Comparison of ENCODE assay signal across 8 cellular contexts in the genomic region with DNA sequence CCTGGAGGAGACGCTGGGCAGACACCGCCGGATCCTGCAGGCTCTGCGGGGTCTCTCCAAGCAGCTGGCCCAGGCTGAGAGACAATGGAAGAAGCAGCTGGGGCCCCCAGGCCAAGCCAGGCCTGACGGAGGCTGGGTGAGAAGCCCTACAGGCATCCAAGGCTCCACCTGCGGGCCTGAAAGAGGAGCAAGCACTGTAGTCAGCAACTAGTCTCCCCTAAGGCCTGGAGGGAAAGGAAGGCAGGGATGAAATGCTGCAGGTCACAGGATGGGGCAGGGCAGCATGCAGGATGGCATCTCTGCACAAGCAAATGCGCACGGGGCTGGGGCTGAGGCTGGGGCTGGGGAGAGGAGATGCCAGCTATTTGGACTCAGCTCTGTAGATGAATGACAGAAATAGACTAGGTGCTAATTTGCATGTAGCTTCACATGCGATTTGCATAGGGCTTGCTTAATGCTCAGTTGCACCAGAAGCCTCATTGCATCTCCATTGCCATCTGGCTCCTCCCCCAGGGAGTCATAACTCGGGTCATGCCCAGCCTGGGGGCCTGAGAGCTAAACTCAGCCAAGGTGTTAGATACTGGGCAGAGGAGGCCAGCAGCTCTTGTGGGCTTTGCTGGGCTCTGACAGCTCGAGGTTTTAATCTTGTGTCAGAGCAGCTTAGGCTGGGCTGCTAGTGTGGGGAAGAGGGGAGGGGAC. TPM values are rescaled to one million over a fixed set of nuclear protein-coding genes. Genes with fewer than 3 reads are reported as not detected.
DNase-seq lines count a peak whose midpoint lies in the region; ATAC-seq and TF ChIP-seq lines count a peak whose summit lies in the region.

No MANE protein-coding gene starts in this region.

- TF ChIP-seq CTCF in heart left ventricle (IDR thresholded peaks at IDR 0.05), result no peak
- no peak for TF ChIP-seq CTCF in CD8-positive, alpha-beta T cell (IDR thresholded peaks at IDR 0.05)

- H3K27ac Mint-ChIP-seq in activated naive CD8-positive, alpha-beta T cell treated with anti-CD3 and anti-CD28 coated beads for 36 hours, result no peak overlapping the region
- H3K27ac Mint-ChIP-seq in CD8-positive, alpha-beta T cell, result no peak overlapping the region

- H3K27me3 ChIP-seq in right cardiac atrium (ENCODE audit: control insufficient read depth, insufficient read depth), result no peaks in the 10 kb centered on the region
- H3K27me3 ChIP-seq in heart left ventricle, result peaks cover 0 to 4% (median 0%) of the 10 kb centered on the region in 9 donors
- no peaks in the 10 kb centered on the region for H3K27me3 ChIP-seq in CD8-positive, alpha-beta T cell (ENCODE audit: insufficient read depth, low read length)

- DNase-seq in right cardiac atrium (peak in 1 of 3 donors; percentile 70), heart left ventricle (no peak), NCI-H82 treated with DMSO at 0.1 percent for 48 hours (lab: John Stamatoyannopoulos, UW; ENCODE audit: unreplicated experiment) (peak; percentile 65)
- no peak for DNase-seq in activated naive CD8-positive, alpha-beta T cell treated with anti-CD3 and anti-CD28 coated beads for 36 hours
- no peak for DNase-seq in activated T-cell treated with anti-CD3 and anti-CD28 coated beads, Interleukin-2, amount 50 U/mL, for 48 hours
- no peak for DNase-seq in CD8-positive, alpha-beta T cell

- peak; percentile 22 to 41 for ATAC-seq in right cardiac atrium
- no peak for ATAC-seq in heart left ventricle
- ATAC-seq in HG02763 (IDR thresholded peaks at IDR 0.05; ENCODE audit: unreplicated experiment), result peak; percentile 59
- ATAC-seq in GM21526 (IDR thresholded peaks at IDR 0.05; ENCODE audit: low FRiP score, unreplicated experiment), result no peak
- no peak for ATAC-seq in CD8-positive, alpha-beta T cell

- POLR2A ChIA-PET in CD8-positive, alpha-beta T cell (lab: Charles Lee), result no interaction called here

- H3K4me1 ChIP-seq in right cardiac atrium (ENCODE audit: control insufficient read depth, insufficient read depth, low read length) (peaks cover 4% of the 10 kb centered on the region), heart left ventricle (peaks cover 0 to 10% (median 0%) of the 10 kb centered on the region in 12 donors)
- peaks cover 7% of the 10 kb centered on the region for H3K4me1 ChIP-seq in CD8-positive, alpha-beta T cell (ENCODE audit: insufficient read depth, low read length)

- peaks cover 5% of the 10 kb centered on the region for H3K4me1 Mint-ChIP-seq in activated naive CD8-positive, alpha-beta T cell treated with anti-CD3 and anti-CD28 coated beads for 36 hours
- peaks cover 8% of the 10 kb centered on the region for H3K4me1 Mint-ChIP-seq in CD8-positive, alpha-beta T cell (ENCODE audit: low read depth)

- H3K9me3 ChIP-seq in right cardiac atrium (ENCODE audit: control insufficient read depth, low read length), result no peaks in the 10 kb centered on the region
- no peaks in the 10 kb centered on the region for H3K9me3 ChIP-seq in heart left ventricle
- H3K9me3 ChIP-seq in CD8-positive, alpha-beta T cell (ENCODE audit: low read length), result no peaks in the 10 kb centered on the region

- CTCF ChIA-PET in CD8-positive, alpha-beta T cell (lab: Charles Lee), result interaction anchor here (0.8 to 2.0 kb wide), 5 partner anchors 20 to 187 kb away, joined by 3 to 5 read pairs (median 3); no protein-coding TSS in a partner anchor

- H3K4me3 ChIP-seq in right cardiac atrium (ENCODE audit: low read length) (no peak overlapping the region), heart left ventricle (no peak overlapping the region)
- no peak overlapping the region for H3K4me3 ChIP-seq in CD8-positive, alpha-beta T cell (ENCODE audit: low read depth, low read length)

- TF ChIP-seq POLR2A in heart left ventricle (IDR thresholded peaks at IDR 0.05), result no peak

- H3K36me3 Mint-ChIP-seq in activated naive CD8-positive, alpha-beta T cell treated with anti-CD3 and anti-CD28 coated beads for 36 hours, result no peaks in the 10 kb centered on the region
- no peaks in the 10 kb centered on the region for H3K36me3 Mint-ChIP-seq in CD8-positive, alpha-beta T cell

- peak overlapping the region; percentile 57 for H3K27ac ChIP-seq in right cardiac atrium (ENCODE audit: low read length)
- no peak overlapping the region for H3K27ac ChIP-seq in heart left ventricle
- H3K27ac ChIP-seq in CD8-positive, alpha-beta T cell (ENCODE audit: low read depth, low read length), result no peak overlapping the region

- H3K9me3 Mint-ChIP-seq in activated naive CD8-positive, alpha-beta T cell treated with anti-CD3 and anti-CD28 coated beads for 36 hours, result no peaks in the 10 kb centered on the region
- H3K9me3 Mint-ChIP-seq in CD8-positive, alpha-beta T cell, result no peaks in the 10 kb centered on the region

- intact Hi-C loops in right cardiac atrium (cut with DNase I), result no loop called here
- intact Hi-C loops in heart left ventricle (cut with DNase I), result no loop called here
- intact Hi-C loops in CD8-positive, alpha-beta T cell (cut with DNase I, micrococcal nuclease), result no loop called here

- no peaks in the 10 kb centered on the region for H3K36me3 ChIP-seq in heart left ventricle
- no peaks in the 10 kb centered on the region for H3K36me3 ChIP-seq in CD8-positive, alpha-beta T cell (ENCODE audit: insufficient read depth, low read length)

- 40% methylated on average over 11 of the region's 11 CpGs for WGBS in right cardiac atrium
- 45 to 52% (median 51%) methylated on average over 10 to 11 of the region's 11 CpGs for WGBS in heart left ventricle, 4 donors

- H3K4me3 Mint-ChIP-seq in activated naive CD8-positive, alpha-beta T cell treated with anti-CD3 and anti-CD28 coated beads for 36 hours, result no peak overlapping the region
- H3K4me3 Mint-ChIP-seq in CD8-positive, alpha-beta T cell, result no peak overlapping the region

- peaks cover 11% of the 10 kb centered on the region for H3K27me3 Mint-ChIP-seq in activated naive CD8-positive, alpha-beta T cell treated with anti-CD3 and anti-CD28 coated beads for 36 hours
- H3K27me3 Mint-ChIP-seq in CD8-positive, alpha-beta T cell (ENCODE audit: low read depth), result peaks cover 9% of the 10 kb centered on the region

RNA-seq across cellular contexts. Expression of gene CPLX3, which starts 5.2 kb away (rescaled TPM):
- total RNA-seq in right cardiac atrium (10 to 100 TPM; 13.0 to 31.0 (median 20.9) TPM), heart left ventricle (1 to 10 TPM in 5 of 9 donors, under 1 TPM in 1, not detected in 3; 0.14 to 3.3 (median 2.0) TPM)
- polyA plus RNA-seq in right cardiac atrium (13.3 TPM), heart left ventricle (1 to 10 TPM in 1 of 2 donors, under 1 TPM in 1; 0.06 to 1.5 TPM)
- total RNA-seq in activated naive CD8-positive, alpha-beta T cell treated with anti-CD3 and anti-CD28 coated beads for 36 hours, result under 1 TPM in 1 of 2 experiments, not detected in 1; 0.19 TPM
- under 1 TPM; 0.19 to 0.36 TPM for total RNA-seq in CD8-positive, alpha-beta T cell

RNA-seq across cellular contexts. Expression of gene LMAN1L, which starts 8.6 kb away (rescaled TPM):
- 100 to 1,000 TPM in 3 of 4 donors, 10 to 100 TPM in 1; 66.2 to 216 (median 131) TPM for total RNA-seq in right cardiac atrium
- polyA plus RNA-seq in right cardiac atrium, result 84.7 TPM
- total RNA-seq in heart left ventricle, result 10 to 100 TPM in 2 of 9 donors, 1 to 10 TPM in 5, under 1 TPM in 2; 0.19 to 16.3 (median 7.8) TPM
- 1 to 10 TPM in 1 of 2 donors, not detected in 1; 5.8 TPM for polyA plus RNA-seq in heart left ventricle
- total RNA-seq in activated naive CD8-positive, alpha-beta T cell treated with anti-CD3 and anti-CD28 coated beads for 36 hours, result under 1 TPM; 0.14 to 0.33 TPM
- not detected for total RNA-seq in CD8-positive, alpha-beta T cell

RNA-seq across cellular contexts. Expression of gene ULK3, which starts 21.7 kb away (rescaled TPM):
- total RNA-seq in right cardiac atrium (10 to 100 TPM; 34.9 to 49.3 (median 45.9) TPM), heart left ventricle (10 to 100 TPM; 22.6 to 39.3 (median 29.5) TPM)
- polyA plus RNA-seq in right cardiac atrium (35.0 TPM), heart left ventricle (10 to 100 TPM; 28.0 to 29.3 TPM)
- 10 to 100 TPM; 41.1 to 49.9 TPM for total RNA-seq in activated naive CD8-positive, alpha-beta T cell treated with anti-CD3 and anti-CD28 coated beads for 36 hours
- 10 to 100 TPM; 34.3 to 35.1 TPM for total RNA-seq in CD8-positive, alpha-beta T cell

RNA-seq across cellular contexts. Expression of gene CSK, which starts 39.4 kb away (rescaled TPM):
- total RNA-seq in right cardiac atrium (10 to 100 TPM; 52.9 to 68.3 (median 60.9) TPM), heart left ventricle (10 to 100 TPM; 19.1 to 66.7 (median 28.4) TPM)
- polyA plus RNA-seq in right cardiac atrium (44.3 TPM), heart left ventricle (10 to 100 TPM; 23.9 to 24.7 TPM)
- total RNA-seq in activated naive CD8-positive, alpha-beta T cell treated with anti-CD3 and anti-CD28 coated beads for 36 hours, result 100 to 1,000 TPM; 308 to 310 TPM
- 100 to 1,000 TPM in 1 of 2 experiments, 10 to 100 TPM in 1; 99.5 to 118 TPM for total RNA-seq in CD8-positive, alpha-beta T cell

RNA-seq across cellular contexts. Expression of gene SCAMP2, which starts 51.9 kb away (rescaled TPM):
- total RNA-seq in right cardiac atrium (10 to 100 TPM; 52.2 to 67.1 (median 61.7) TPM), heart left ventricle (10 to 100 TPM; 34.9 to 84.8 (median 46.0) TPM)
- polyA plus RNA-seq in right cardiac atrium (36.1 TPM), heart left ventricle (10 to 100 TPM; 25.1 to 90.5 TPM)
- 10 to 100 TPM; 57.5 to 59.6 TPM for total RNA-seq in activated naive CD8-positive, alpha-beta T cell treated with anti-CD3 and anti-CD28 coated beads for 36 hours
- 10 to 100 TPM; 48.7 to 57.2 TPM for total RNA-seq in CD8-positive, alpha-beta T cell

Comparison
In these comparisons a context has a peak if more than half of its experiments do, and no peak if none do; other contexts are left out.
1. ATAC-seq: peak in right cardiac atrium (2 of 2) and HG02763 (single experiment); none in heart left ventricle (0 of 4), GM21526 (single experiment) and CD8-positive, alpha-beta T cell (single experiment).